ENCODE assay signal across 8 cellular contexts in genomic region chr1:119948342-119949214, GRCh38. TPM values are rescaled to one million over a fixed set of nuclear protein-coding genes. Genes with fewer than 3 reads are reported as not detected.
DNase-seq lines count a peak whose midpoint lies in the region; ATAC-seq and TF ChIP-seq lines count a peak whose summit lies in the region.

No MANE protein-coding gene starts in this region.

- H3K18ac ChIP-seq in neuronal stem cell (ENCODE audit: low read length): no peak overlapping the region

- POLR2A ChIA-PET in Panc1 (lab: Charles Lee): no interaction called here

- no peak overlapping the region for H2BK12ac ChIP-seq in neuronal stem cell (ENCODE audit: low read length)

- no peak overlapping the region for H3K27ac Mint-ChIP-seq in activated T-cell treated with anti-CD3 and anti-CD28 coated beads, Interleukin-2, amount 50 U/mL, for 24 hours

- CTCF ChIA-PET in Panc1 (lab: Charles Lee): interaction anchor here (1.0 kb wide), 1 partner anchor 13 kb away, joined by 5 read pairs; no protein-coding TSS in a partner anchor

- H3K79me2 ChIP-seq in Karpas-422 (ENCODE audit: low read length): no peaks in the 10 kb centered on the region

- TF ChIP-seq EP300 in stomach (IDR thresholded peaks at IDR 0.05): no peak

- peak overlapping the region; percentile 46 for H2AK5ac ChIP-seq in neuronal stem cell (ENCODE audit: low read depth, low read length)

- no peaks in the 10 kb centered on the region for H4K20me1 ChIP-seq in Karpas-422 (ENCODE audit: insufficient read depth, low read depth, low read length)

- no CpG with 5 or more reads among the region's 6 CpGs for WGBS in neuronal stem cell (ENCODE audit: extremely low coverage in 2 of 2, insufficient read length in 2 of 2, insufficient replicate concordance in 1 of 2), 2 donors
- WGBS in stomach, 5 donors: 38 to 49% (median 47%) methylated on average over 5 to 6 of the region's 6 CpGs

- no peak overlapping the region for H2BK120ac ChIP-seq in neuronal stem cell (ENCODE audit: low read depth, low read length)

- no peaks in the 10 kb centered on the region for H3K4me1 ChIP-seq in Karpas-422 (ENCODE audit: low read length)
- no peaks in the 10 kb centered on the region for H3K4me1 ChIP-seq in Panc1 (ENCODE audit: control insufficient read depth, insufficient read depth, low read length)
- H3K4me1 ChIP-seq in neuronal stem cell (ENCODE audit: control insufficient read depth in 2 of 2, insufficient read depth in 1 of 2, low read depth in 1 of 2, low read length in 2 of 2): no peaks in the 10 kb centered on the region
- H3K4me1 ChIP-seq in stomach: peaks cover 0 to 8% (median 0%) of the 10 kb centered on the region in 4 donors

- no peaks in the 10 kb centered on the region for H3K9me2 ChIP-seq in Karpas-422 (replicated peaks; ENCODE audit: insufficient read depth, low read length)

- H2AFZ ChIP-seq in Karpas-422 (ENCODE audit: low read length) (no peak overlapping the region), neuronal stem cell (ENCODE audit: low read length) (no peak overlapping the region)

- H3K14ac ChIP-seq in neuronal stem cell (ENCODE audit: low read length): no peak overlapping the region

- H3K9me3 ChIP-seq in Karpas-422 (ENCODE audit: low read length) (no peaks in the 10 kb centered on the region), Panc1 (ENCODE audit: control insufficient read depth, insufficient read depth, low read depth, low read length) (no peaks in the 10 kb centered on the region), neuronal stem cell (replicated peaks in 1 of 2; ENCODE audit: control insufficient read depth in 2 of 2, insufficient read depth in 1 of 2, low read depth in 1 of 2, low read length in 2 of 2) (no peaks in the 10 kb centered on the region), stomach (no peaks in the 10 kb centered on the region)

- H3K4me3 Mint-ChIP-seq in activated T-cell treated with anti-CD3 and anti-CD28 coated beads, Interleukin-2, amount 50 U/mL, for 24 hours: no peak overlapping the region

- ATAC-seq in Panc1: peak; percentile 96

- no peak overlapping the region for H2BK15ac ChIP-seq in neuronal stem cell (ENCODE audit: low read length)

- no peak overlapping the region for H3K4ac ChIP-seq in neuronal stem cell (ENCODE audit: low read length)

- TF ChIP-seq CTCF in Panc1 (IDR thresholded peaks at IDR 0.05) (peak; percentile 97), stomach (IDR thresholded peaks at IDR 0.05) (peak in 5 of 7 experiments; percentile 64 to 89 (median 71))

- no peak overlapping the region for H3K23ac ChIP-seq in neuronal stem cell (ENCODE audit: low read depth, low read length, poor library complexity)

- peaks cover 4% of the 10 kb centered on the region for H3K4me1 Mint-ChIP-seq in activated T-cell treated with anti-CD3 and anti-CD28 coated beads, Interleukin-2, amount 50 U/mL, for 24 hours (ENCODE audit: low read depth)

- TF ChIP-seq POLR2A in stomach (IDR thresholded peaks at IDR 0.05): no peak

- no peak overlapping the region for H4K91ac ChIP-seq in neuronal stem cell (ENCODE audit: low read depth, low read length, poor library complexity)

- H3K36me3 ChIP-seq in Karpas-422 (ENCODE audit: insufficient read depth, low read length) (no peaks in the 10 kb centered on the region), Panc1 (ENCODE audit: control insufficient read depth, insufficient read depth, low read length) (peaks cover 9% of the 10 kb centered on the region), neuronal stem cell (replicated peaks in 1 of 2; ENCODE audit: control insufficient read depth in 2 of 2, insufficient read depth in 2 of 2, low read length in 2 of 2) (peaks cover 18 to 52% of the 10 kb centered on the region in 2 donors), stomach (peaks cover 31 to 58% (median 53%) of the 10 kb centered on the region in 4 donors)

- peak; percentile 53 for DNase-seq in AG08396 (ENCODE audit: low spot score)
- peak; percentile 9 for DNase-seq in GM19238 (ENCODE audit: insufficient read length, low spot score)
- peak; percentile 84 for DNase-seq in Karpas-422
- peak; percentile 61 for DNase-seq in Panc1 (ENCODE audit: low read depth, low spot score)
- peak; percentile 82 for DNase-seq in activated T-cell treated with anti-CD3 and anti-CD28 coated beads, Interleukin-2, amount 50 U/mL, for 24 hours
- peak; percentile 83 for DNase-seq in fibroblast of peridontal ligament (ENCODE audit: extremely low read depth)
- peak; percentile 64 for DNase-seq in neuronal stem cell (ENCODE audit: low spot score)
- DNase-seq in stomach: peak; percentile 83

- no peak overlapping the region for H4K8ac ChIP-seq in neuronal stem cell (ENCODE audit: low read depth, low read length)

- H3K27ac ChIP-seq in Karpas-422 (ENCODE audit: low read length) (no peak overlapping the region), Panc1 (ENCODE audit: low read length) (no peak overlapping the region), neuronal stem cell (replicated peaks; ENCODE audit: low read length) (no peak overlapping the region), stomach (no peak overlapping the region)

- H2BK5ac ChIP-seq in neuronal stem cell (ENCODE audit: low read length): no peak overlapping the region

- intact Hi-C loops in Panc1 (cut with micrococcal nuclease; ENCODE audit: unreplicated experiment) (loop anchor here (10.0 kb wide), 1 partner anchor 84 kb away; no protein-coding TSS in a partner anchor), stomach (cut with DNase I; ENCODE audit: low total_unique reads) (no loop called here)

- in situ Hi-C loops in Panc1 (cut with HindIII; ENCODE audit: low pct_unique_long_range_greater_than_20kb, low sequenced_read_pairs): no loop called here

- no TSS peak for BruUV-seq in Panc1 (replicated peaks; lab: Mats Ljungman, UMichigan)

- H3K9ac ChIP-seq in Karpas-422 (ENCODE audit: low read length) (no peak overlapping the region), neuronal stem cell (ENCODE audit: low read depth, low read length, poor library complexity) (peak overlapping the region; percentile 68)

- no peak overlapping the region for H3K4me2 ChIP-seq in Karpas-422 (ENCODE audit: low read depth, low read length, poor library complexity, severe bottlenecking)
- no peak overlapping the region for H3K4me2 ChIP-seq in neuronal stem cell (ENCODE audit: insufficient read depth, low read length, poor library complexity, severe bottlenecking)

- no peaks in the 10 kb centered on the region for H3K27me3 Mint-ChIP-seq in activated T-cell treated with anti-CD3 and anti-CD28 coated beads, Interleukin-2, amount 50 U/mL, for 24 hours

- no peaks in the 10 kb centered on the region for H3K9me3 Mint-ChIP-seq in activated T-cell treated with anti-CD3 and anti-CD28 coated beads, Interleukin-2, amount 50 U/mL, for 24 hours

- peaks cover 78% of the 10 kb centered on the region for H3K36me3 Mint-ChIP-seq in activated T-cell treated with anti-CD3 and anti-CD28 coated beads, Interleukin-2, amount 50 U/mL, for 24 hours (ENCODE audit: low read depth)

- H3K79me1 ChIP-seq in neuronal stem cell (ENCODE audit: low read depth, low read length): no peaks in the 10 kb centered on the region

- H3K4me3 ChIP-seq in Karpas-422 (ENCODE audit: low read length): no peak overlapping the region
- H3K4me3 ChIP-seq in Panc1 (ENCODE audit: low read depth in 2 of 2, low read length in 2 of 2): no peak overlapping the region
- no peak overlapping the region for H3K4me3 ChIP-seq in neuronal stem cell (ENCODE audit: low read length in 2 of 2)
- no peak overlapping the region for H3K4me3 ChIP-seq in stomach

- H3K27me3 ChIP-seq in Karpas-422 (ENCODE audit: low read length) (no peaks in the 10 kb centered on the region), Panc1 (ENCODE audit: control insufficient read depth, insufficient read depth, low read length) (no peaks in the 10 kb centered on the region), neuronal stem cell (ENCODE audit: control insufficient read depth in 3 of 3, insufficient read depth in 3 of 3, low read depth in 1 of 3, low read length in 3 of 3) (no peaks in the 10 kb centered on the region), stomach (no peaks in the 10 kb centered on the region)

RNA-seq across cellular contexts. Expression of gene ADAM30, which starts 52.3 kb away (rescaled TPM):
- total RNA-seq in Karpas-422 (2014; rRNA removed; shearing (Covaris generic); ENCODE audit: low replicate concordance): not detected in 2 replicates
- not detected for total RNA-seq in Panc1 (2021; ENCODE audit: unreplicated experiment)
- not detected for polyA plus RNA-seq in Panc1 (2012; ENCODE audit: insufficient read length)
- not detected for polyA plus RNA-seq in neuronal stem cell (2013, experiment 1 of 2)
- not detected for polyA plus RNA-seq in neuronal stem cell (2013, experiment 2 of 2)
- total RNA-seq in stomach: not detected
- not detected for polyA plus RNA-seq in stomach

Comparison
In these comparisons a context has a peak if more than half of its experiments do, and no peak if none do; other contexts are left out.
1. DNase-seq: peak in every context shown above with its lines; median percentile 84 in Karpas-422; 83 in fibroblast of peridontal ligament; 83 in stomach; 82 in activated T-cell treated with anti-CD3 and anti-CD28 coated beads, Interleukin-2, amount 50 U/mL, for 24 hours; 64 in neuronal stem cell; 61 in Panc1; 53 in AG08396; 9 in GM19238.